Comparison of ENCODE assay signal across 18 cellular contexts in the genomic region with DNA sequence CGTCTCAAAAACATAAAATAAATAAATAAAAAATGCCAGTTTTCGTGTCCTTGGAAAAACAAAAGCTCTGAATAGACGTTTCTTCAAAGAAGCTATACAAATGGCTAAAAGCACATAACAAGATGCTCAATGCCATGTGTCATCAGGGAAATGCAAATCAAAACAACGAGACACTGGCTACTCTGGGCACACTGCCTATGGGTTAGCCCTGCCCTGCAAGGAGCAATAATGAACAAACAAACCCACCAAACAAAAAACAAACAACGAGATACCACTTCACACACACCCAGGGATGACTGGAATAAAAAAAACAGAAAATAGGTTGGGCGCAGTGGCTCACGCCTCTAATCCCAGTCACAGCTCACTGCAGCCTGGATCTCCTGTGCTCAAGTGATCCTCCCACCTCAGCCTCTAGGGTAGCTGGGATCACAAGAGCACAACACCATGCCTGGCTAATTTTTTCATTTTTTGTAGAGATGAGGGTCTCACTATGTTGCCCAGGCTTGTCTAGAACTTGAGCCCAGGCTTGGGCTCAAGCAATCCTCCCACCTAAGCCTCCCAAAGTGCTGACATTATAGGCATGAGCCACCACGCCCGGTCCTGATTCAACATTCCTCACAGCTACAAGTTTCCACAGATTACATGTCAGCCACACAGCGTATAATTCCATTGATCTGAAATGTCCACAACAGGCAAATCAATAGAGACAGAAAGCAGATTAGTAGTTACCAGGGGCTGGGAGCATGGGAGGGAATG. TPM values are rescaled to one million over a fixed set of nuclear protein-coding genes. Genes with fewer than 3 reads are reported as not detected.
DNase-seq lines count a peak whose midpoint lies in the region; ATAC-seq, FAIRE-seq and TF ChIP-seq lines count a peak whose summit lies in the region.
"Had no signal": no experiment of that assay in that cellular context is flagged by ENCODE, and none has a peak within 500 bp of the region (broad histone marks: within the 10 kb centered on the region; RNA-seq: fewer than 3 reads in every experiment).

No MANE protein-coding gene starts in this region.

- DNase-seq in HepG2 (ENCODE audit: low spot score), result no peak
- DNase-seq in right lobe of liver, result no peak
- DNase-seq in SJSA1 (ENCODE audit: low read depth in 1 of 2, low spot score in 2 of 2), result peak; percentile 85 to 88
- DNase-seq in epithelial cell of esophagus (ENCODE audit: low read depth), result peak; percentile 77
- no peak for DNase-seq in NCI-H2227 (lab: John Stamatoyannopoulos, UW; ENCODE audit: unreplicated experiment)
- DNase-seq in OCI-M2 (lab: John Stamatoyannopoulos, UW; ENCODE audit: unreplicated experiment), result no peak
- DNase-seq: effector CD8-positive, alpha-beta T cell; H9; NCI-H1417; NCI-H2227 treated with DMSO at 0.1 percent for 48 hours; SK-N-SH; trophoblast cell had no signal

- POLR2A ChIA-PET in HepG2 (lab: Yijun Ruan, JAX), result no interaction called here

- TF ChIP-seq EP300 in HepG2 (IDR thresholded peaks at IDR 0.05; ENCODE audit: low read depth in 2 of 2, low read length in 2 of 2) (no peak), HepG2 (CRISPR knock-in tag; IDR thresholded peaks at IDR 0.05; ENCODE audit: borderline replicate concordance) (no peak)

- in situ Hi-C loops in HepG2 (cut with HindIII; ENCODE audit: extremely low pct_ligation_motif_present, low pct_unique_long_range_greater_than_20kb), result no loop called here

- no peaks in the 10 kb centered on the region for H3K27me3 ChIP-seq in HepG2 (ENCODE audit: control insufficient read depth in 1 of 2, insufficient read depth in 2 of 2, low read length in 2 of 2)
- H3K27me3 ChIP-seq in right lobe of liver, result no peaks in the 10 kb centered on the region
- no peaks in the 10 kb centered on the region for H3K27me3 ChIP-seq in SJSA1 (replicated peaks)
- H3K27me3 ChIP-seq: breast epithelium, gastroesophageal sphincter had no signal

- FAIRE-seq in HepG2 (lab: Jason Lieb, UNC), result no peak

- H3K36me3 ChIP-seq in HepG2 (replicated peaks in 1 of 2; ENCODE audit: control insufficient read depth in 1 of 2, insufficient read depth in 2 of 2, low read length in 2 of 2) (peaks cover 27 to 48% of the 10 kb centered on the region in 2 experiments), right lobe of liver (peaks cover 10 to 51% (median 17%) of the 10 kb centered on the region in 4 donors), SJSA1 (peaks cover 65% of the 10 kb centered on the region)
- H3K36me3 ChIP-seq: breast epithelium had no signal

- TF ChIP-seq CTCF in HepG2 (CRISPR knock-in tag; IDR thresholded peaks at IDR 0.05) (no peak), right lobe of liver (IDR thresholded peaks at IDR 0.05) (no peak), epithelial cell of esophagus (IDR thresholded peaks at IDR 0.05; ENCODE audit: insufficient read depth, low read depth, low read length, missing control alignments) (no peak)

- no peak overlapping the region for H3K4me2 ChIP-seq in HepG2 (ENCODE audit: low read depth, low read length)
- H3K4me2 ChIP-seq: SK-N-SH had no signal

- CTCF ChIA-PET in HepG2 (lab: Yijun Ruan, JAX; ENCODE audit: low intra/inter-chr PET ratio, low total read pairs), result no interaction called here

- TF ChIP-seq RAD21 in HepG2 (CRISPR knock-in tag; IDR thresholded peaks at IDR 0.05), result no peak

- H3K27ac ChIP-seq in HepG2 (ENCODE audit: extremely low read length, insufficient read depth, low read length) (no peak overlapping the region), right lobe of liver (no peak overlapping the region), SJSA1 (no peak overlapping the region), temporal lobe (ENCODE audit: low read depth, low read length) (peak overlapping the region; percentile 36)
- H3K27ac ChIP-seq: breast epithelium, gastroesophageal sphincter had no signal

- ATAC-seq in HepG2 (no peak), right lobe of liver (no peak), HG02884 (IDR thresholded peaks at IDR 0.05; ENCODE audit: unreplicated experiment) (no peak)
- ATAC-seq: gastroesophageal sphincter; stimulated activated effector memory CD8-positive, alpha-beta T cell treated with anti-CD3 and anti-CD28 coated beads, Interleukin-12 subunit alpha, Interleukin-12 subunit beta, amount 100 ng/mL, for 72 hours had no signal

- no TSS peak for BruUV-seq in HepG2 (replicated peaks; lab: Mats Ljungman, UMichigan)

- intact Hi-C loops in HepG2 (cut with micrococcal nuclease; ENCODE audit: unreplicated experiment), result no loop called here
- intact Hi-C loops in right lobe of liver (cut with DNase I), result loop anchor here (10.0 kb wide), 2 partner anchors 61 to 121 kb away; a partner anchor contains a TSS

- no peaks in the 10 kb centered on the region for H3K79me2 ChIP-seq in HepG2 (ENCODE audit: insufficient read depth, low read length)

- H3K4me1 ChIP-seq in HepG2 (ENCODE audit: insufficient read depth, low read length) (peaks cover 7% of the 10 kb centered on the region; the same call in 1 of the 2 replicates), right lobe of liver (no peaks in the 10 kb centered on the region), SJSA1 (replicated peaks) (peaks cover 39% of the 10 kb centered on the region)
- H3K4me1 ChIP-seq: breast epithelium had no signal

- H2AFZ ChIP-seq in HepG2 (ENCODE audit: low read length), result no peak overlapping the region

- H4K20me1 ChIP-seq in HepG2 (ENCODE audit: insufficient read depth, low read length), result peaks cover 7% of the 10 kb centered on the region; the same call in 1 of the 2 replicates

- TF ChIP-seq POLR2A in HepG2 (IDR thresholded peaks at IDR 0.05; ENCODE audit: insufficient read depth in 1 of 2, low read depth in 2 of 2, low read length in 2 of 2) (no peak), right lobe of liver (IDR thresholded peaks at IDR 0.05) (no peak)

- WGBS in HepG2 (ENCODE audit: low lambda C conversion rate), result 88% methylated on average over 10 of the region's 10 CpGs
- 62% methylated on average over 8 of the region's 10 CpGs for WGBS in right lobe of liver (ENCODE audit: insufficient coverage, low coverage, low lambda C conversion rate, missing lambda C conversion rate)

- no peaks in the 10 kb centered on the region for H3K9me3 ChIP-seq in HepG2 (ENCODE audit: low read length)
- no peaks in the 10 kb centered on the region for H3K9me3 ChIP-seq in right lobe of liver
- no peaks in the 10 kb centered on the region for H3K9me3 ChIP-seq in SJSA1 (replicated peaks)
- H3K9me3 ChIP-seq: breast epithelium, gastroesophageal sphincter, SK-N-SH had no signal

- H3K9ac ChIP-seq in HepG2 (ENCODE audit: insufficient read depth, low read depth, low read length), result no peak overlapping the region
- H3K9ac ChIP-seq: SK-N-SH had no signal

- H3K4me3 ChIP-seq in HepG2 (replicated peaks in 1 of 3; ENCODE audit: insufficient read depth in 1 of 3, low read depth in 2 of 3, low read length in 3 of 3) (no peak overlapping the region), right lobe of liver (no peak overlapping the region), SJSA1 (no peak overlapping the region), epithelial cell of esophagus (ENCODE audit: low read length) (no peak overlapping the region)
- H3K4me3 ChIP-seq: breast epithelium, gastroesophageal sphincter had no signal

RNA-seq across cellular contexts. Expression of a gene that starts 15.5 kb away (rescaled TPM):
- total RNA-seq in HepG2 (2016; rRNA removed; fragmentation: Illumina TruSeq; extraction: Trizol) (29.4 and 48.5 TPM in 2 replicates), right lobe of liver (1 to 10 TPM; 6.5 to 8.3 (median 7.8) TPM), temporal lobe (80.4 TPM)
- 8.4 and 10.1 TPM in 2 replicates for total RNA-seq in HepG2 (2016; cell fraction: cytosol; rRNA removed; fragmentation: Illumina TruSeq; extraction: Trizol; ENCODE audit: low read depth)
- total RNA-seq in HepG2 (2016; cell fraction: insoluble cytoplasmic fraction; rRNA removed; fragmentation: Illumina TruSeq; extraction: Trizol), result 29.3 and 46.4 TPM in 2 replicates
- 16.0 and 18.7 TPM in 2 replicates for total RNA-seq in HepG2 (2016; cell fraction: membrane; rRNA removed; fragmentation: Illumina TruSeq; extraction: Trizol)
- 33.6 and 37.4 TPM in 2 replicates for total RNA-seq in HepG2 (2016; cell fraction: nucleus; rRNA removed; fragmentation: Illumina TruSeq; extraction: Trizol)
- polyA plus RNA-seq in HepG2 (2011; rRNA removed), result 29.6 and 36.5 TPM in 2 replicates
- 14.0 and 25.3 TPM in 2 replicates for polyA plus RNA-seq in HepG2 (2011; cell fraction: cytosol; rRNA removed)
- 246 and 367 TPM in 2 replicates for polyA plus RNA-seq in HepG2 (2011; cell fraction: nucleus; rRNA removed)
- polyA plus RNA-seq in HepG2 (2012), result 32.5 and 49.8 TPM in 2 replicates
- 16.0 and 16.5 TPM in 2 replicates for polyA plus RNA-seq in HepG2 (2016; cell fraction: cytosol; fragmentation: Illumina TruSeq; extraction: Trizol; ENCODE audit: low read depth)
- polyA plus RNA-seq in HepG2 (2016; cell fraction: insoluble cytoplasmic fraction; fragmentation: Illumina TruSeq; extraction: Trizol; ENCODE audit: low read depth), result 44.6 and 57.4 TPM in 2 replicates
- 18.1 and 22.4 TPM in 2 replicates for polyA plus RNA-seq in HepG2 (2016; cell fraction: membrane; fragmentation: Illumina TruSeq; extraction: Trizol; ENCODE audit: low read depth)
- 103 and 119 TPM in 2 replicates for polyA plus RNA-seq in HepG2 (2016; cell fraction: nucleus; fragmentation: Illumina TruSeq; extraction: Trizol; ENCODE audit: insufficient read depth, low read depth)
- polyA minus RNA-seq in HepG2 (2011; rRNA and poly(A)+ RNA removed; ENCODE audit: low replicate concordance), result 1.3 and 50.2 TPM in 2 replicates
- 20.4 and 29.0 TPM in 2 replicates for polyA minus RNA-seq in HepG2 (2011; cell fraction: cytosol; rRNA and poly(A)+ RNA removed)
- 13.3 and 14.3 TPM in 2 replicates for polyA minus RNA-seq in HepG2 (2011; cell fraction: nucleus; rRNA and poly(A)+ RNA removed)
- total RNA-seq in SJSA1 (2014; rRNA removed; shearing (Covaris generic)), result 2.0 and 5.4 TPM in 2 replicates

RNA-seq across cellular contexts. Expression of a gene that starts 34.2 kb away (rescaled TPM):
- total RNA-seq in HepG2 (2016; rRNA removed; fragmentation: Illumina TruSeq; extraction: Trizol) (19.3 and 39.5 TPM in 2 replicates), right lobe of liver (10 to 100 TPM; 12.8 to 23.9 (median 15.9) TPM), temporal lobe (52.1 TPM)
- 95.2 and 104 TPM in 2 replicates for total RNA-seq in HepG2 (2016; cell fraction: cytosol; rRNA removed; fragmentation: Illumina TruSeq; extraction: Trizol; ENCODE audit: low read depth)
- 14.4 and 39.0 TPM in 2 replicates for total RNA-seq in HepG2 (2016; cell fraction: insoluble cytoplasmic fraction; rRNA removed; fragmentation: Illumina TruSeq; extraction: Trizol)
- total RNA-seq in HepG2 (2016; cell fraction: membrane; rRNA removed; fragmentation: Illumina TruSeq; extraction: Trizol), result 103 and 124 TPM in 2 replicates
- total RNA-seq in HepG2 (2016; cell fraction: nucleus; rRNA removed; fragmentation: Illumina TruSeq; extraction: Trizol), result 26.9 and 35.1 TPM in 2 replicates
- polyA plus RNA-seq in HepG2 (2011; rRNA removed), result 20.8 and 33.4 TPM in 2 replicates
- polyA plus RNA-seq in HepG2 (2011; cell fraction: cytosol; rRNA removed), result 11.6 and 28.6 TPM in 2 replicates
- polyA plus RNA-seq in HepG2 (2011; cell fraction: nucleus; rRNA removed), result 200 and 290 TPM in 2 replicates
- polyA plus RNA-seq in HepG2 (2012), result 18.2 and 31.6 TPM in 2 replicates
- 133 and 147 TPM in 2 replicates for polyA plus RNA-seq in HepG2 (2016; cell fraction: cytosol; fragmentation: Illumina TruSeq; extraction: Trizol; ENCODE audit: low read depth)
- polyA plus RNA-seq in HepG2 (2016; cell fraction: insoluble cytoplasmic fraction; fragmentation: Illumina TruSeq; extraction: Trizol; ENCODE audit: low read depth), result 34.3 and 41.3 TPM in 2 replicates
- polyA plus RNA-seq in HepG2 (2016; cell fraction: membrane; fragmentation: Illumina TruSeq; extraction: Trizol; ENCODE audit: low read depth), result 147 and 152 TPM in 2 replicates
- polyA plus RNA-seq in HepG2 (2016; cell fraction: nucleus; fragmentation: Illumina TruSeq; extraction: Trizol; ENCODE audit: insufficient read depth, low read depth), result 117 and 122 TPM in 2 replicates
- 10.3 and 12.3 TPM in 2 replicates for polyA minus RNA-seq in HepG2 (2011; rRNA and poly(A)+ RNA removed; ENCODE audit: low replicate concordance)
- 12.0 and 13.9 TPM in 2 replicates for polyA minus RNA-seq in HepG2 (2011; cell fraction: cytosol; rRNA and poly(A)+ RNA removed)
- 20.1 and 21.6 TPM in 2 replicates for polyA minus RNA-seq in HepG2 (2011; cell fraction: nucleus; rRNA and poly(A)+ RNA removed)
- total RNA-seq in SJSA1 (2014; rRNA removed; shearing (Covaris generic)), result 18.9 and 43.4 TPM in 2 replicates

RNA-seq across cellular contexts. Expression of a gene that starts 56.0 kb away (rescaled TPM):
- total RNA-seq in HepG2 (2016; rRNA removed; fragmentation: Illumina TruSeq; extraction: Trizol) (0.13 TPM in 1 of 2 replicates, not detected in the other), right lobe of liver (10 to 100 TPM in 1 of 6 experiments, 1 to 10 TPM in 5; 1.9 to 12.6 (median 3.2) TPM), temporal lobe (0.25 TPM)
- 0.20 TPM in 1 of 2 replicates, not detected in the other for total RNA-seq in HepG2 (2016; cell fraction: cytosol; rRNA removed; fragmentation: Illumina TruSeq; extraction: Trizol; ENCODE audit: low read depth)
- total RNA-seq in HepG2 (2016; cell fraction: insoluble cytoplasmic fraction; rRNA removed; fragmentation: Illumina TruSeq; extraction: Trizol), result 0.11 TPM in 1 of 2 replicates, not detected in the other
- 0.17 and 0.19 TPM in 2 replicates for total RNA-seq in HepG2 (2016; cell fraction: membrane; rRNA removed; fragmentation: Illumina TruSeq; extraction: Trizol)
- 0.25 TPM in 1 of 2 replicates, not detected in the other for total RNA-seq in HepG2 (2016; cell fraction: nucleus; rRNA removed; fragmentation: Illumina TruSeq; extraction: Trizol)
- 0.53 and 0.85 TPM in 2 replicates for polyA plus RNA-seq in HepG2 (2011; rRNA removed)
- 0.66 and 0.68 TPM in 2 replicates for polyA plus RNA-seq in HepG2 (2011; cell fraction: cytosol; rRNA removed)
- polyA plus RNA-seq in HepG2 (2011; cell fraction: nucleus; rRNA removed), result 0.16 and 0.35 TPM in 2 replicates
- 0.11 and 0.13 TPM in 2 replicates for polyA plus RNA-seq in HepG2 (2012)
- polyA plus RNA-seq in HepG2 (2016; cell fraction: cytosol; fragmentation: Illumina TruSeq; extraction: Trizol; ENCODE audit: low read depth), result 0.05 TPM in 1 of 2 replicates, not detected in the other
- 0.12 and 0.15 TPM in 2 replicates for polyA plus RNA-seq in HepG2 (2016; cell fraction: insoluble cytoplasmic fraction; fragmentation: Illumina TruSeq; extraction: Trizol; ENCODE audit: low read depth)
- 0.13 TPM in 1 of 2 replicates, not detected in the other for polyA plus RNA-seq in HepG2 (2016; cell fraction: membrane; fragmentation: Illumina TruSeq; extraction: Trizol; ENCODE audit: low read depth)
- polyA plus RNA-seq in HepG2 (2016; cell fraction: nucleus; fragmentation: Illumina TruSeq; extraction: Trizol; ENCODE audit: insufficient read depth, low read depth), result not detected in 2 replicates
- 0.60 TPM in 1 of 2 replicates, not detected in the other for polyA minus RNA-seq in HepG2 (2011; rRNA and poly(A)+ RNA removed; ENCODE audit: low replicate concordance)
- 0.40 and 0.70 TPM in 2 replicates for polyA minus RNA-seq in HepG2 (2011; cell fraction: cytosol; rRNA and poly(A)+ RNA removed)
- 0.25 TPM in 1 of 2 replicates, not detected in the other for polyA minus RNA-seq in HepG2 (2011; cell fraction: nucleus; rRNA and poly(A)+ RNA removed)
- not detected in 2 replicates for total RNA-seq in SJSA1 (2014; rRNA removed; shearing (Covaris generic))
- total RNA-seq: activated CD8-positive, alpha-beta memory T cell treated with anti-CD3 and anti-CD28 coated beads for 36 hours; H9 had no signal
- polyA plus RNA-seq: SK-N-SH had no signal

Comparison
In these comparisons a context has a peak if more than half of its experiments do, and no peak if none do; other contexts are left out.
1. DNase-seq: peak in SJSA1 (2 of 2) and epithelial cell of esophagus (single experiment); none in HepG2 (single experiment), right lobe of liver (0 of 3), NCI-H2227 (single experiment) and OCI-M2 (single experiment).